ENCODE assay signal across 35 cellular contexts in the genomic region with DNA sequence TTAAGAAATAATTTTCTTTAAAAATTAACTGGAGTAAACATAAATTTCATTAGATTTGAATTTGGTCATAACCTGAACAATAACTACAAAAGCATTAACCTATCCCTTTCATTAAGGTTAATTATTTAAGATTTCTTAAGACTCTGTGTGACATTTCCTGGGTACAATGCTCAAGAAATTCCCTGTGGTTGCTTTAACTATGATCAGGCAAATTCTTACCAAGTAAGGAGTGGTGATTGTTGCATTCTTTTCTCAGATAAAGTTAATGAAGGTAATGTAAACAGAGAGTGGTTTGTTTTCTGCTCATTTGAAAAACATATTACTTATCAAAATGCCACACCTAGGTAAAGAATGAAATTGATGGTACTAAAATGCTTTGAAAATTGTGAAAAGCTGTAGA.
"Had no signal": no experiment of that assay in that cellular context is flagged by ENCODE, and none has a peak within 500 bp of the region (broad histone marks: within the 10 kb centered on the region; RNA-seq: fewer than 3 reads in every experiment).

No MANE protein-coding gene starts in this region.

- H2AFZ ChIP-seq: PC-9 had no signal

- H3K27ac ChIP-seq: adrenal gland, brain microvascular endothelial cell, KMS-11, PC-9, RWPE1, VCaP had no signal

- H3K27me3 ChIP-seq: adrenal gland, brain microvascular endothelial cell had no signal

- H3K4me3 ChIP-seq: adrenal gland, PC-9 had no signal

- H3K4me2 ChIP-seq: KMS-11, PC-9 had no signal

- H3K36me3 ChIP-seq: adrenal gland, brain microvascular endothelial cell had no signal

- FAIRE-seq: RCC 7860 had no signal

- H3K9ac ChIP-seq: KMS-11 had no signal

- H3K9me3 ChIP-seq: adrenal gland had no signal

- DNase-seq: activated B cell treated with CpG ODN at 0.5 μM for 24 hours; activated CD4-positive, alpha-beta memory T cell treated with anti-CD3 and anti-CD28 coated beads for 36 hours; activated CD4-positive, alpha-beta T cell treated with anti-CD3 and anti-CD28 coated beads for 4 hours; activated CD4-positive, alpha-beta T cell treated with anti-CD3 and anti-CD28 coated beads, Interleukin-2, amount 50 U/mL, for 1 hour; activated CD4-positive, CD25-positive, alpha-beta regulatory T cell treated with anti-CD3 and anti-CD28 coated beads, Interleukin-2, amount 50 U/mL, for 72 hours; activated CD8-positive, alpha-beta memory T cell treated with anti-CD3 and anti-CD28 coated beads, Interleukin-2, amount 50 U/mL, for 4 hours; activated gamma-delta T cell treated with Interleukin-2 at 50 U/mL for 16 hours; activated naive CD4-positive, alpha-beta T cell treated with anti-CD3 and anti-CD28 coated beads for 36 hours; activated T-cell treated with anti-CD3 and anti-CD28 coated beads for 4 hours; activated T-cell treated with anti-CD3 and anti-CD28 coated beads, Interleukin-2, amount 50 U/mL, for 4 hours; adrenal gland; brain microvascular endothelial cell; MM.1S; NCI-H1092 treated with DMSO at 0.1 percent for 48 hours; NCI-H1417 treated with DMSO at 0.1 percent for 48 hours; NCI-H1694; NCI-H1930; NCI-H2081 treated with DMSO at 0.1 percent for 48 hours; NCI-H2171; NCI-H510A; NCI-H526; NCI-H748 treated with DMSO at 0.1 percent for 48 hours; NK-92 treated with Interleukin-12 subunit alpha and Interleukin-12 subunit beta, amount 100 ng/mL, for 24 hours; PC-9; SIG-M5; T-cell; T-helper 17 cell; T-helper 9 cell had no signal

- ATAC-seq: activated naive CD4-positive, alpha-beta T cell treated with anti-CD3 and anti-CD28 coated beads, Interleukin-2, amount 50 U/mL, for 72 hours; activated T-cell treated with anti-CD3 and anti-CD28 coated beads, Interleukin-2, amount 50 U/mL, for 4 hours; Right ventricle myocardium inferior; SK-N-SH treated with all-trans-retinoic acid at 6 μM for 48 hours; T-cell; T-helper 17 cell had no signal

- H3K4me1 ChIP-seq: adrenal gland had no signal
